17 cellular contexts compared by ENCODE assay signal in the genomic region with DNA sequence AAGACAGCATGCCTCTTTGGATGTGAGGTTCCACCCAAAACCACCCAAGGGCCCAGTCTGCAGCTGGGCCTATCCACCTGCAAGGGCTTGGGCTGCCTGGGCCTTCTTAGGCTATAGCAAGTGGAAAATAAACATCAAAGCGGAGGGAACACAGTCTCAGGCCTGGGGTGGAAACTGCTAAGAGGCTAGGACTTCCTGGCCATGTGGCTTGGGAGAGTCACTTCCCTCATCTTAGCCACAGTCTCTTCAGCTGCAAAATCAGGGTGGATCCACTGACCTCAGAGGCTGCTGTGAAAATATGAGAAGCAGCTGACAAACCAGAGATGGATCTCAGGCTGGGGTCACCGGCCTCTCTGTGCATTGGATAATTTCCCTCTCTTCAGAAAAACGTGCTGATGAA. TPM values are rescaled to one million over a fixed set of nuclear protein-coding genes. Genes with fewer than 3 reads are reported as not detected.
A peak's percentile ranks its signal among the peaks of the same experiment; 100 is the strongest.
DNase-seq lines count a peak whose midpoint lies in the region; ATAC-seq lines count a peak whose summit lies in the region.
"Had no signal": no experiment of that assay in that cellular context is flagged by ENCODE, and none has a peak within 500 bp of the region (broad histone marks: within the 10 kb centered on the region; RNA-seq: fewer than 3 reads in every experiment).

No MANE protein-coding gene starts in this region.

- H3K79me1 ChIP-seq in trophoblast cell (ENCODE audit: low read length) = no peaks in the 10 kb centered on the region

- no peak overlapping the region for H3K9ac ChIP-seq in trophoblast cell (ENCODE audit: low read length)
- H3K9ac ChIP-seq: KMS-11 had no signal

- POLR2A ChIA-PET in activated CD4-positive, alpha-beta T cell treated with anti-CD3 and anti-CD28 coated beads for 36 hours (lab: Charles Lee) = no interaction called here
- POLR2A ChIA-PET in activated naive CD8-positive, alpha-beta T cell treated with anti-CD3 and anti-CD28 coated beads, Interleukin-2, amount 10 ng/mL, durations not matched to agents 7 days and 5 days (lab: Charles Lee) = interaction anchor here (1.0 kb wide), 1 partner anchor 59 kb away, joined by 3 read pairs; a partner anchor contains a TSS

- no peak overlapping the region for H3K27ac ChIP-seq in trophoblast cell (ENCODE audit: low read depth, low read length)
- H3K27ac ChIP-seq: KMS-11, transverse colon, VCaP had no signal

- H3K36me3 ChIP-seq in trophoblast cell (ENCODE audit: control insufficient read depth in 1 of 2, insufficient read depth in 2 of 2, low read length in 2 of 2) = peaks cover 26 to 29% of the 10 kb centered on the region in 2 experiments
- H3K36me3 ChIP-seq: transverse colon had no signal

- H3K4me2 ChIP-seq in trophoblast cell (ENCODE audit: low read length) = no peak overlapping the region
- H3K4me2 ChIP-seq: KMS-11 had no signal

- H2AK5ac ChIP-seq in trophoblast cell (ENCODE audit: low read length) = no peak overlapping the region

- H3K9me3 Mint-ChIP-seq in activated CD4-positive, alpha-beta T cell treated with anti-CD3 and anti-CD28 coated beads for 36 hours (ENCODE audit: low read depth) = no peaks in the 10 kb centered on the region
- H3K9me3 Mint-ChIP-seq in activated naive CD8-positive, alpha-beta T cell treated with anti-CD3 and anti-CD28 coated beads, Interleukin-2, amount 10 ng/mL, durations not matched to agents 7 days and 5 days = no peaks in the 10 kb centered on the region

- H3K36me3 Mint-ChIP-seq in activated CD4-positive, alpha-beta T cell treated with anti-CD3 and anti-CD28 coated beads for 36 hours (ENCODE audit: low read depth) = peaks cover 20% of the 10 kb centered on the region
- H3K36me3 Mint-ChIP-seq in activated naive CD8-positive, alpha-beta T cell treated with anti-CD3 and anti-CD28 coated beads, Interleukin-2, amount 10 ng/mL, durations not matched to agents 7 days and 5 days = peaks cover 29% of the 10 kb centered on the region

- no peak overlapping the region for H2AFZ ChIP-seq in trophoblast cell (ENCODE audit: insufficient read depth, low read length, poor library complexity)

- no peak overlapping the region for H3K4me3 Mint-ChIP-seq in activated CD4-positive, alpha-beta T cell treated with anti-CD3 and anti-CD28 coated beads for 36 hours
- H3K4me3 Mint-ChIP-seq in activated naive CD8-positive, alpha-beta T cell treated with anti-CD3 and anti-CD28 coated beads, Interleukin-2, amount 10 ng/mL, durations not matched to agents 7 days and 5 days = peak overlapping the region; percentile 32

- no peak overlapping the region for H3K14ac ChIP-seq in trophoblast cell (ENCODE audit: low read length)

- no peak overlapping the region for H4K91ac ChIP-seq in trophoblast cell (ENCODE audit: low read depth, low read length)

- DNase-seq in activated CD4-positive, alpha-beta T cell treated with anti-CD3 and anti-CD28 coated beads for 36 hours = no peak
- no peak for DNase-seq in activated CD4-positive, alpha-beta T cell treated with anti-CD3 and anti-CD28 coated beads for 48 hours
- DNase-seq in NAMALWA (ENCODE audit: low spot score) (peak; percentile 63), sciatic nerve (ENCODE audit: low spot score) (no peak), trophoblast cell (no peak)
- peak; percentile 41 for DNase-seq in activated naive CD8-positive, alpha-beta T cell treated with anti-CD3 and anti-CD28 coated beads, Interleukin-2, amount 10 ng/mL, durations not matched to agents 7 days and 5 days
- DNase-seq: activated gamma-delta T cell treated with Interleukin-2 at 50 U/mL for 16 hours, cerebellar nuclear complex, DMS 273 treated with DMSO at 0.1 percent for 48 hours, NCI-H2227 treated with DMSO at 0.1 percent for 48 hours, RPMI8226, transverse colon had no signal

- WGBS in trophoblast cell (ENCODE audit: extremely low coverage, insufficient coverage, insufficient read length) = no CpG with 5 or more reads among the region's 3 CpGs

- intact Hi-C loops in activated CD4-positive, alpha-beta T cell treated with anti-CD3 and anti-CD28 coated beads for 36 hours (cut with DNase I, micrococcal nuclease) = no loop called here
- intact Hi-C loops in sciatic nerve (cut with DNase I) = no loop called here

- H3K23ac ChIP-seq in trophoblast cell (ENCODE audit: low read length) = no peak overlapping the region

- no peak overlapping the region for H4K12ac ChIP-seq in trophoblast cell (ENCODE audit: low read depth, low read length)

- no peak overlapping the region for H2BK120ac ChIP-seq in trophoblast cell (ENCODE audit: insufficient read depth, low read length, poor library complexity)

- peaks cover 2% of the 10 kb centered on the region for H3K9me3 ChIP-seq in trophoblast cell (ENCODE audit: insufficient read depth, low read depth, low read length)
- H3K9me3 ChIP-seq: transverse colon had no signal

- CTCF ChIA-PET in activated CD4-positive, alpha-beta T cell treated with anti-CD3 and anti-CD28 coated beads for 36 hours (lab: Charles Lee) = no interaction called here

- H3K4me1 ChIP-seq in trophoblast cell (ENCODE audit: control insufficient read depth in 1 of 2, insufficient read depth in 2 of 2, low read length in 2 of 2) = no peaks in the 10 kb centered on the region
- H3K4me1 ChIP-seq: transverse colon had no signal

- peak; percentile 21 for ATAC-seq in activated CD4-positive, alpha-beta T cell treated with anti-CD3 and anti-CD28 coated beads for 36 hours
- peak; percentile 69 for ATAC-seq in activated naive CD8-positive, alpha-beta T cell treated with anti-CD3 and anti-CD28 coated beads, Interleukin-2, amount 10 ng/mL, durations not matched to agents 7 days and 5 days (ENCODE audit: low read depth)
- ATAC-seq in sciatic nerve (peak; percentile 69), HG03521 (IDR thresholded peaks at IDR 0.05; ENCODE audit: unreplicated experiment) (no peak)
- no peak for ATAC-seq in activated CD4-positive, CD25-positive, alpha-beta regulatory T cell treated with anti-CD3 and anti-CD28 coated beads, Interleukin-2, amount 50 U/mL, for 24 hours
- ATAC-seq: HCT116 had no signal

- H2BK5ac ChIP-seq in trophoblast cell (ENCODE audit: low read depth, low read length, poor library complexity) = no peak overlapping the region

- H3K27me3 Mint-ChIP-seq in activated CD4-positive, alpha-beta T cell treated with anti-CD3 and anti-CD28 coated beads for 36 hours = no peaks in the 10 kb centered on the region
- H3K27me3 Mint-ChIP-seq in activated naive CD8-positive, alpha-beta T cell treated with anti-CD3 and anti-CD28 coated beads, Interleukin-2, amount 10 ng/mL, durations not matched to agents 7 days and 5 days = no peaks in the 10 kb centered on the region

- H4K8ac ChIP-seq in trophoblast cell (ENCODE audit: low read depth, low read length) = no peak overlapping the region

- no peak overlapping the region for H3K27ac Mint-ChIP-seq in activated CD4-positive, alpha-beta T cell treated with anti-CD3 and anti-CD28 coated beads for 36 hours
- H3K27ac Mint-ChIP-seq in activated naive CD8-positive, alpha-beta T cell treated with anti-CD3 and anti-CD28 coated beads, Interleukin-2, amount 10 ng/mL, durations not matched to agents 7 days and 5 days = peak overlapping the region; percentile 87

- no peaks in the 10 kb centered on the region for H3K79me2 ChIP-seq in trophoblast cell (ENCODE audit: control insufficient read depth, insufficient read depth, low read length, poor library complexity)

- no peak overlapping the region for H3K4ac ChIP-seq in trophoblast cell (ENCODE audit: low read depth, low read length)

- H2BK12ac ChIP-seq in trophoblast cell (ENCODE audit: low read length) = no peak overlapping the region

- H3K4me1 Mint-ChIP-seq in activated CD4-positive, alpha-beta T cell treated with anti-CD3 and anti-CD28 coated beads for 36 hours = peaks cover 16% of the 10 kb centered on the region
- H3K4me1 Mint-ChIP-seq in activated naive CD8-positive, alpha-beta T cell treated with anti-CD3 and anti-CD28 coated beads, Interleukin-2, amount 10 ng/mL, durations not matched to agents 7 days and 5 days = peaks cover 47% of the 10 kb centered on the region

- H3K27me3 ChIP-seq in trophoblast cell (ENCODE audit: insufficient read depth, low read length) = no peaks in the 10 kb centered on the region
- H3K27me3 ChIP-seq: transverse colon had no signal

- no peak overlapping the region for H3K18ac ChIP-seq in trophoblast cell (ENCODE audit: low read length)

- no peak overlapping the region for H3K4me3 ChIP-seq in trophoblast cell (ENCODE audit: low read depth, low read length)
- H3K4me3 ChIP-seq: transverse colon had no signal

RNA-seq across cellular contexts. Expression of a gene that starts 30.6 kb away (rescaled TPM):
- 10 to 100 TPM; 36.5 to 41.7 TPM for total RNA-seq in activated CD4-positive, alpha-beta T cell treated with anti-CD3 and anti-CD28 coated beads for 36 hours
- 10 to 100 TPM; 64.6 to 67.9 TPM for total RNA-seq in activated naive CD8-positive, alpha-beta T cell treated with anti-CD3 and anti-CD28 coated beads, Interleukin-2, amount 10 ng/mL, durations not matched to agents 7 days and 5 days
- 28.0 TPM for total RNA-seq in sciatic nerve
- polyA plus RNA-seq in trophoblast cell (2013) = 27.7 and 27.8 TPM in 2 replicates

RNA-seq across cellular contexts. Expression of a gene that starts 47.1 kb away (rescaled TPM):
- total RNA-seq in activated CD4-positive, alpha-beta T cell treated with anti-CD3 and anti-CD28 coated beads for 36 hours = 10 to 100 TPM; 17.4 to 18.3 TPM
- total RNA-seq in activated naive CD8-positive, alpha-beta T cell treated with anti-CD3 and anti-CD28 coated beads, Interleukin-2, amount 10 ng/mL, durations not matched to agents 7 days and 5 days = 10 to 100 TPM; 54.8 to 58.5 TPM
- 26.6 TPM for total RNA-seq in sciatic nerve
- 19.1 and 19.8 TPM in 2 replicates for polyA plus RNA-seq in trophoblast cell (2013)

RNA-seq across cellular contexts. Expression of a gene that starts 59.2 kb away (rescaled TPM):
- total RNA-seq in activated CD4-positive, alpha-beta T cell treated with anti-CD3 and anti-CD28 coated beads for 36 hours = 10 to 100 TPM; 17.5 to 28.5 TPM
- 10 to 100 TPM; 18.9 to 19.2 TPM for total RNA-seq in activated naive CD8-positive, alpha-beta T cell treated with anti-CD3 and anti-CD28 coated beads, Interleukin-2, amount 10 ng/mL, durations not matched to agents 7 days and 5 days
- 16.5 TPM for total RNA-seq in sciatic nerve
- polyA plus RNA-seq in trophoblast cell (2013) = 15.4 and 15.8 TPM in 2 replicates

RNA-seq across cellular contexts. Expression of a gene that starts 59.2 kb away (rescaled TPM):
- 10 to 100 TPM; 49.3 to 60.9 TPM for total RNA-seq in activated CD4-positive, alpha-beta T cell treated with anti-CD3 and anti-CD28 coated beads for 36 hours
- total RNA-seq in activated naive CD8-positive, alpha-beta T cell treated with anti-CD3 and anti-CD28 coated beads, Interleukin-2, amount 10 ng/mL, durations not matched to agents 7 days and 5 days = 10 to 100 TPM; 42.6 to 48.2 TPM
- total RNA-seq in sciatic nerve = 42.2 TPM
- polyA plus RNA-seq in trophoblast cell (2013) = 22.6 and 24.1 TPM in 2 replicates

Comparison
In these comparisons a context has a peak if more than half of its experiments do, and no peak if none do; other contexts are left out.
1. ATAC-seq: peak in activated CD4-positive, alpha-beta T cell treated with anti-CD3 and anti-CD28 coated beads for 36 hours (single experiment), activated naive CD8-positive, alpha-beta T cell treated with anti-CD3 and anti-CD28 coated beads, Interleukin-2, amount 10 ng/mL, durations not matched to agents 7 days and 5 days (single experiment) and sciatic nerve (single experiment); none in HG03521 (single experiment) and activated CD4-positive, CD25-positive, alpha-beta regulatory T cell treated with anti-CD3 and anti-CD28 coated beads, Interleukin-2, amount 50 U/mL, for 24 hours (0 of 2).
2. DNase-seq: peak in NAMALWA (single experiment) and activated naive CD8-positive, alpha-beta T cell treated with anti-CD3 and anti-CD28 coated beads, Interleukin-2, amount 10 ng/mL, durations not matched to agents 7 days and 5 days (single experiment); none in activated CD4-positive, alpha-beta T cell treated with anti-CD3 and anti-CD28 coated beads for 36 hours (single experiment), activated CD4-positive, alpha-beta T cell treated with anti-CD3 and anti-CD28 coated beads for 48 hours (single experiment), sciatic nerve (single experiment) and trophoblast cell (0 of 2).